In the genomic region with DNA sequence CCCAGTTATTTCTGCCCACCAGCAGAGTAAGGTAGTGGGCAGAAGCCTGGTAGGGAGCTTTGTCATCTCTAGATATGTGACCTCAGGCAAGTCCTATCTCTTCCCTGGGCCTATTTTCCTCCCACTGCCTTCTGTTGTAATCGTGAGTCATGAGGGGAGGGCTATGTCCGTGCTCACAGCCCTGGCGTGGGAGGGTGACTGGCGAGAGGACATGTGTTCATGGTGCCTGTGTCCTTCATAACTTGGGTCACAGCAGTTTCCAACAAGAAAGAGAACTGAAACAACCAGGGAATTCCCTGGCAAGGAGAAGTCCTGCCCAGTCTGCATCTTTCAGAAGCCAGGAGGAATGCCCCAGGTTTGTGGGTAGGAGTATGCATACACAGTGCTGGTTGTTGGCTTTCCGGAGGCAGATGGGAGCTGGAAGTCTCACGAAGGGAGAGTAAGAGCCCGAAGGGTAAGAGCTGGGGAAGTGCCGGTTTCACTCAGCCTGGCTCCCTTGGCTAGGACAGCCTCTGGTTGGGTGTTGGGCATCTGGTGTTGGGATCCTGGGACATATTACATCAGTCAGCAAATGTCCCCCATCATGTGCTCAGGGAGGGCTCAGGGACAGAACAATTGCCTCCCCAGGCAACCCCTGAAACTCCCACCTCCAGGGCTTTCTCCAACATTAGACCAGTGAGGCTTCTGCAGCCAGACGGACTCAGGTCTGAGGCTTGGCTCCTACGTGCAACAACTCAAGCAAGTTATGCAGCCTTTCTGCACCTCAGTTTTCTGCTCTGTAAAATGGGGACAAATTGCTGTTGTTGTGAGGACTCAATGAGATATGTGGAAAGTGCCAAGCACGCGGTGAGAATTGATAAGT, we compare ENCODE assay signal across 1 cellular context.
TF ChIP-seq lines count a peak whose summit lies in the region.

No MANE protein-coding gene starts in this region.

TF ChIP-seq in GM12878, 131 proteins besides CTCF, POLR2A, EP300 and RAD21 (continued from another document and continues in another):
- TF ChIP-seq, protein P1, sequence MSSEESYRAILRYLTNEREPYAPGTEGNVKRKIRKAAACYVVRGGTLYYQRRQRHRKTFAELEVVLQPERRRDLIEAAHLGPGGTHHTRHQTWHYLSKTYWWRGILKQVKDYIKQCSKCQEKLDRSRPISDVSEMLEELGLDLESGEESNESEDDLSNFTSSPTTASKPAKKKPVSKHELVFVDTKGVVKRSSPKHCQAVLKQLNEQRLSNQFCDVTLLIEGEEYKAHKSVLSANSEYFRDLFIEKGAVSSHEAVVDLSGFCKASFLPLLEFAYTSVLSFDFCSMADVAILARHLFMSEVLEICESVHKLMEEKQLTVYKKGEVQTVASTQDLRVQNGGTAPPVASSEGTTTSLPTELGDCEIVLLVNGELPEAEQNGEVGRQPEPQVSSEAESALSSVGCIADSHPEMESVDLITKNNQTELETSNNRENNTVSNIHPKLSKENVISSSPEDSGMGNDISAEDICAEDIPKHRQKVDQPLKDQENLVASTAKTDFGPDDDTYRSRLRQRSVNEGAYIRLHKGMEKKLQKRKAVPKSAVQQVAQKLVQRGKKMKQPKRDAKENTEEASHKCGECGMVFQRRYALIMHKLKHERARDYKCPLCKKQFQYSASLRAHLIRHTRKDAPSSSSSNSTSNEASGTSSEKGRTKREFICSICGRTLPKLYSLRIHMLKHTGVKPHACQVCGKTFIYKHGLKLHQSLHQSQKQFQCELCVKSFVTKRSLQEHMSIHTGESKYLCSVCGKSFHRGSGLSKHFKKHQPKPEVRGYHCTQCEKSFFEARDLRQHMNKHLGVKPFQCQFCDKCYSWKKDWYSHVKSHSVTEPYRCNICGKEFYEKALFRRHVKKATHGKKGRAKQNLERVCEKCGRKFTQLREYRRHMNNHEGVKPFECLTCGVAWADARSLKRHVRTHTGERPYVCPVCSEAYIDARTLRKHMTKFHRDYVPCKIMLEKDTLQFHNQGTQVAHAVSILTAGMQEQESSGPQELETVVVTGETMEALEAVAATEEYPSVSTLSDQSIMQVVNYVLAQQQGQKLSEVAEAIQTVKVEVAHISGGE (CRISPR knock-in tag; IDR thresholded peaks at IDR 0.05): no peak
- TF ChIP-seq FOXK2 (IDR thresholded peaks at IDR 0.05) (no peak), SIN3A (IDR thresholded peaks at IDR 0.05; ENCODE audit: low read depth, low read length) (no peak), STAT1 (conservative IDR thresholded peaks at IDR 0.05) (no peak), ETV6 (conservative IDR thresholded peaks at IDR 0.05 in 1 of 2, IDR thresholded peaks at IDR 0.05 in 1 of 2; ENCODE audit: borderline replicate concordance in 1 of 2, low read depth in 1 of 2) (0 out of 4 replicates have a peak, but pooled peaks of 1 of the 2 experiments have one; percentile 11), SMAD5 (IDR thresholded peaks at IDR 0.05; ENCODE audit: low read depth) (no peak), ZNF217 (IDR thresholded peaks at IDR 0.05) (peak; percentile 61; the same call in 1 of the 2 replicates), POLR2AphosphoS5 (IDR thresholded peaks at IDR 0.05; ENCODE audit: low read length) (no peak), CBX3 (IDR thresholded peaks at IDR 0.05; ENCODE audit: borderline replicate concordance, low read depth) (no peak), ZNF622 (IDR thresholded peaks at IDR 0.05) (no peak), STAT3 (IDR thresholded peaks at IDR 0.05; ENCODE audit: low read depth, low read length) (no peak), NR2C2 (IDR thresholded peaks at IDR 0.05; ENCODE audit: borderline replicate concordance, control insufficient read depth, insufficient read length, low read depth) (no peak), HDAC2 (IDR thresholded peaks at IDR 0.05) (no peak), PAX8 (IDR thresholded peaks at IDR 0.05) (no peak), JUNB (IDR thresholded peaks at IDR 0.05) (peak; percentile 49; the same call in 1 of the 2 replicates), MTA3 (IDR thresholded peaks at IDR 0.05; ENCODE audit: borderline replicate concordance, low read length) (no peak), PML (IDR thresholded peaks at IDR 0.05; ENCODE audit: low read length) (no peak), RBBP5 (conservative IDR thresholded peaks at IDR 0.05) (no peak), ZSCAN29 (IDR thresholded peaks at IDR 0.05) (no peak), JUND (IDR thresholded peaks at IDR 0.05; ENCODE audit: low read depth, low read length) (no peak), EED (IDR thresholded peaks at IDR 0.05; ENCODE audit: low read depth) (peak; percentile 82; the same call in 1 of the 2 replicates), FOXM1 (IDR thresholded peaks at IDR 0.05; ENCODE audit: low read depth, low read length) (peak; percentile 37; the same call in 1 of the 2 replicates), CHD2 (IDR thresholded peaks at IDR 0.05; ENCODE audit: borderline replicate concordance, low read depth, low read length) (0 out of 2 replicates have a peak, but pooled peaks have one; percentile 7), RAD51 (IDR thresholded peaks at IDR 0.05) (no peak), SUZ12 (IDR thresholded peaks at IDR 0.05; ENCODE audit: unreplicated experiment) (no peak)
- TF ChIP-seq, protein P2, sequence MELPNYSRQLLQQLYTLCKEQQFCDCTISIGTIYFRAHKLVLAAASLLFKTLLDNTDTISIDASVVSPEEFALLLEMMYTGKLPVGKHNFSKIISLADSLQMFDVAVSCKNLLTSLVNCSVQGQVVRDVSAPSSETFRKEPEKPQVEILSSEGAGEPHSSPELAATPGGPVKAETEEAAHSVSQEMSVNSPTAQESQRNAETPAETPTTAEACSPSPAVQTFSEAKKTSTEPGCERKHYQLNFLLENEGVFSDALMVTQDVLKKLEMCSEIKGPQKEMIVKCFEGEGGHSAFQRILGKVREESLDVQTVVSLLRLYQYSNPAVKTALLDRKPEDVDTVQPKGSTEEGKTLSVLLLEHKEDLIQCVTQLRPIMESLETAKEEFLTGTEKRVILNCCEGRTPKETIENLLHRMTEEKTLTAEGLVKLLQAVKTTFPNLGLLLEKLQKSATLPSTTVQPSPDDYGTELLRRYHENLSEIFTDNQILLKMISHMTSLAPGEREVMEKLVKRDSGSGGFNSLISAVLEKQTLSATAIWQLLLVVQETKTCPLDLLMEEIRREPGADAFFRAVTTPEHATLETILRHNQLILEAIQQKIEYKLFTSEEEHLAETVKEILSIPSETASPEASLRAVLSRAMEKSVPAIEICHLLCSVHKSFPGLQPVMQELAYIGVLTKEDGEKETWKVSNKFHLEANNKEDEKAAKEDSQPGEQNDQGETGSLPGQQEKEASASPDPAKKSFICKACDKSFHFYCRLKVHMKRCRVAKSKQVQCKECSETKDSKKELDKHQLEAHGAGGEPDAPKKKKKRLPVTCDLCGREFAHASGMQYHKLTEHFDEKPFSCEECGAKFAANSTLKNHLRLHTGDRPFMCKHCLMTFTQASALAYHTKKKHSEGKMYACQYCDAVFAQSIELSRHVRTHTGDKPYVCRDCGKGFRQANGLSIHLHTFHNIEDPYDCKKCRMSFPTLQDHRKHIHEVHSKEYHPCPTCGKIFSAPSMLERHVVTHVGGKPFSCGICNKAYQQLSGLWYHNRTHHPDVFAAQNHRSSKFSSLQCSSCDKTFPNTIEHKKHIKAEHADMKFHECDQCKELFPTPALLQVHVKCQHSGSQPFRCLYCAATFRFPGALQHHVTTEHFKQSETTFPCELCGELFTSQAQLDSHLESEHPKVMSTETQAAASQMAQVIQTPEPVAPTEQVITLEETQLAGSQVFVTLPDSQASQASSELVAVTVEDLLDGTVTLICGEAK (IDR thresholded peaks at IDR 0.05; ENCODE audit: borderline replicate concordance): no peak
- TF ChIP-seq, protein P3, sequence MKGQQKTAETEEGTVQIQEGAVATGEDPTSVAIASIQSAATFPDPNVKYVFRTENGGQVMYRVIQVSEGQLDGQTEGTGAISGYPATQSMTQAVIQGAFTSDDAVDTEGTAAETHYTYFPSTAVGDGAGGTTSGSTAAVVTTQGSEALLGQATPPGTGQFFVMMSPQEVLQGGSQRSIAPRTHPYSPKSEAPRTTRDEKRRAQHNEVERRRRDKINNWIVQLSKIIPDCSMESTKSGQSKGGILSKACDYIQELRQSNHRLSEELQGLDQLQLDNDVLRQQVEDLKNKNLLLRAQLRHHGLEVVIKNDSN (IDR thresholded peaks at IDR 0.05; ENCODE audit: borderline replicate concordance, extremely low read length, insufficient read depth, low read depth, low read length): no peak
- TF ChIP-seq, protein P4, sequence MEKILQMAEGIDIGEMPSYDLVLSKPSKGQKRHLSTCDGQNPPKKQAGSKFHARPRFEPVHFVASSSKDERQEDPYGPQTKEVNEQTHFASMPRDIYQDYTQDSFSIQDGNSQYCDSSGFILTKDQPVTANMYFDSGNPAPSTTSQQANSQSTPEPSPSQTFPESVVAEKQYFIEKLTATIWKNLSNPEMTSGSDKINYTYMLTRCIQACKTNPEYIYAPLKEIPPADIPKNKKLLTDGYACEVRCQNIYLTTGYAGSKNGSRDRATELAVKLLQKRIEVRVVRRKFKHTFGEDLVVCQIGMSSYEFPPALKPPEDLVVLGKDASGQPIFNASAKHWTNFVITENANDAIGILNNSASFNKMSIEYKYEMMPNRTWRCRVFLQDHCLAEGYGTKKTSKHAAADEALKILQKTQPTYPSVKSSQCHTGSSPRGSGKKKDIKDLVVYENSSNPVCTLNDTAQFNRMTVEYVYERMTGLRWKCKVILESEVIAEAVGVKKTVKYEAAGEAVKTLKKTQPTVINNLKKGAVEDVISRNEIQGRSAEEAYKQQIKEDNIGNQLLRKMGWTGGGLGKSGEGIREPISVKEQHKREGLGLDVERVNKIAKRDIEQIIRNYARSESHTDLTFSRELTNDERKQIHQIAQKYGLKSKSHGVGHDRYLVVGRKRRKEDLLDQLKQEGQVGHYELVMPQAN (conservative IDR thresholded peaks at IDR 0.05): no peak
- TF ChIP-seq, protein P5, sequence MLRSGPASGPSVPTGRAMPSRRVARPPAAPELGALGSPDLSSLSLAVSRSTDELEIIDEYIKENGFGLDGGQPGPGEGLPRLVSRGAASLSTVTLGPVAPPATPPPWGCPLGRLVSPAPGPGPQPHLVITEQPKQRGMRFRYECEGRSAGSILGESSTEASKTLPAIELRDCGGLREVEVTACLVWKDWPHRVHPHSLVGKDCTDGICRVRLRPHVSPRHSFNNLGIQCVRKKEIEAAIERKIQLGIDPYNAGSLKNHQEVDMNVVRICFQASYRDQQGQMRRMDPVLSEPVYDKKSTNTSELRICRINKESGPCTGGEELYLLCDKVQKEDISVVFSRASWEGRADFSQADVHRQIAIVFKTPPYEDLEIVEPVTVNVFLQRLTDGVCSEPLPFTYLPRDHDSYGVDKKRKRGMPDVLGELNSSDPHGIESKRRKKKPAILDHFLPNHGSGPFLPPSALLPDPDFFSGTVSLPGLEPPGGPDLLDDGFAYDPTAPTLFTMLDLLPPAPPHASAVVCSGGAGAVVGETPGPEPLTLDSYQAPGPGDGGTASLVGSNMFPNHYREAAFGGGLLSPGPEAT (IDR thresholded peaks at IDR 0.05; ENCODE audit: low read depth): peak; percentile 78
- TF ChIP-seq, protein P6, sequence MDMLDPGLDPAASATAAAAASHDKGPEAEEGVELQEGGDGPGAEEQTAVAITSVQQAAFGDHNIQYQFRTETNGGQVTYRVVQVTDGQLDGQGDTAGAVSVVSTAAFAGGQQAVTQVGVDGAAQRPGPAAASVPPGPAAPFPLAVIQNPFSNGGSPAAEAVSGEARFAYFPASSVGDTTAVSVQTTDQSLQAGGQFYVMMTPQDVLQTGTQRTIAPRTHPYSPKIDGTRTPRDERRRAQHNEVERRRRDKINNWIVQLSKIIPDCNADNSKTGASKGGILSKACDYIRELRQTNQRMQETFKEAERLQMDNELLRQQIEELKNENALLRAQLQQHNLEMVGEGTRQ (IDR thresholded peaks at IDR 0.05; ENCODE audit: borderline replicate concordance, low read depth, low read length): no peak
- TF ChIP-seq, protein P7, sequence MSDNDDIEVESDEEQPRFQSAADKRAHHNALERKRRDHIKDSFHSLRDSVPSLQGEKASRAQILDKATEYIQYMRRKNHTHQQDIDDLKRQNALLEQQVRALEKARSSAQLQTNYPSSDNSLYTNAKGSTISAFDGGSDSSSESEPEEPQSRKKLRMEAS (IDR thresholded peaks at IDR 0.05; ENCODE audit: low read depth, low read length): no peak
- TF ChIP-seq, protein P8, sequence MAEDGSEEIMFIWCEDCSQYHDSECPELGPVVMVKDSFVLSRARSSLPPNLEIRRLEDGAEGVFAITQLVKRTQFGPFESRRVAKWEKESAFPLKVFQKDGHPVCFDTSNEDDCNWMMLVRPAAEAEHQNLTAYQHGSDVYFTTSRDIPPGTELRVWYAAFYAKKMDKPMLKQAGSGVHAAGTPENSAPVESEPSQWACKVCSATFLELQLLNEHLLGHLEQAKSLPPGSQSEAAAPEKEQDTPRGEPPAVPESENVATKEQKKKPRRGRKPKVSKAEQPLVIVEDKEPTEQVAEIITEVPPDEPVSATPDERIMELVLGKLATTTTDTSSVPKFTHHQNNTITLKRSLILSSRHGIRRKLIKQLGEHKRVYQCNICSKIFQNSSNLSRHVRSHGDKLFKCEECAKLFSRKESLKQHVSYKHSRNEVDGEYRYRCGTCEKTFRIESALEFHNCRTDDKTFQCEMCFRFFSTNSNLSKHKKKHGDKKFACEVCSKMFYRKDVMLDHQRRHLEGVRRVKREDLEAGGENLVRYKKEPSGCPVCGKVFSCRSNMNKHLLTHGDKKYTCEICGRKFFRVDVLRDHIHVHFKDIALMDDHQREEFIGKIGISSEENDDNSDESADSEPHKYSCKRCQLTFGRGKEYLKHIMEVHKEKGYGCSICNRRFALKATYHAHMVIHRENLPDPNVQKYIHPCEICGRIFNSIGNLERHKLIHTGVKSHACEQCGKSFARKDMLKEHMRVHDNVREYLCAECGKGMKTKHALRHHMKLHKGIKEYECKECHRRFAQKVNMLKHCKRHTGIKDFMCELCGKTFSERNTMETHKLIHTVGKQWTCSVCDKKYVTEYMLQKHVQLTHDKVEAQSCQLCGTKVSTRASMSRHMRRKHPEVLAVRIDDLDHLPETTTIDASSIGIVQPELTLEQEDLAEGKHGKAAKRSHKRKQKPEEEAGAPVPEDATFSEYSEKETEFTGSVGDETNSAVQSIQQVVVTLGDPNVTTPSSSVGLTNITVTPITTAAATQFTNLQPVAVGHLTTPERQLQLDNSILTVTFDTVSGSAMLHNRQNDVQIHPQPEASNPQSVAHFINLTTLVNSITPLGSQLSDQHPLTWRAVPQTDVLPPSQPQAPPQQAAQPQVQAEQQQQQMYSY (CRISPR knock-in tag; IDR thresholded peaks at IDR 0.05): no peak
- TF ChIP-seq, protein P9, sequence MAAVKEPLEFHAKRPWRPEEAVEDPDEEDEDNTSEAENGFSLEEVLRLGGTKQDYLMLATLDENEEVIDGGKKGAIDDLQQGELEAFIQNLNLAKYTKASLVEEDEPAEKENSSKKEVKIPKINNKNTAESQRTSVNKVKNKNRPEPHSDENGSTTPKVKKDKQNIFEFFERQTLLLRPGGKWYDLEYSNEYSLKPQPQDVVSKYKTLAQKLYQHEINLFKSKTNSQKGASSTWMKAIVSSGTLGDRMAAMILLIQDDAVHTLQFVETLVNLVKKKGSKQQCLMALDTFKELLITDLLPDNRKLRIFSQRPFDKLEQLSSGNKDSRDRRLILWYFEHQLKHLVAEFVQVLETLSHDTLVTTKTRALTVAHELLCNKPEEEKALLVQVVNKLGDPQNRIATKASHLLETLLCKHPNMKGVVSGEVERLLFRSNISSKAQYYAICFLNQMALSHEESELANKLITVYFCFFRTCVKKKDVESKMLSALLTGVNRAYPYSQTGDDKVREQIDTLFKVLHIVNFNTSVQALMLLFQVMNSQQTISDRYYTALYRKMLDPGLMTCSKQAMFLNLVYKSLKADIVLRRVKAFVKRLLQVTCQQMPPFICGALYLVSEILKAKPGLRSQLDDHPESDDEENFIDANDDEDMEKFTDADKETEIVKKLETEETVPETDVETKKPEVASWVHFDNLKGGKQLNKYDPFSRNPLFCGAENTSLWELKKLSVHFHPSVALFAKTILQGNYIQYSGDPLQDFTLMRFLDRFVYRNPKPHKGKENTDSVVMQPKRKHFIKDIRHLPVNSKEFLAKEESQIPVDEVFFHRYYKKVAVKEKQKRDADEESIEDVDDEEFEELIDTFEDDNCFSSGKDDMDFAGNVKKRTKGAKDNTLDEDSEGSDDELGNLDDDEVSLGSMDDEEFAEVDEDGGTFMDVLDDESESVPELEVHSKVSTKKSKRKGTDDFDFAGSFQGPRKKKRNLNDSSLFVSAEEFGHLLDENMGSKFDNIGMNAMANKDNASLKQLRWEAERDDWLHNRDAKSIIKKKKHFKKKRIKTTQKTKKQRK (IDR thresholded peaks at IDR 0.05; ENCODE audit: low read depth, low read length): no peak
